In the genomic region with DNA sequence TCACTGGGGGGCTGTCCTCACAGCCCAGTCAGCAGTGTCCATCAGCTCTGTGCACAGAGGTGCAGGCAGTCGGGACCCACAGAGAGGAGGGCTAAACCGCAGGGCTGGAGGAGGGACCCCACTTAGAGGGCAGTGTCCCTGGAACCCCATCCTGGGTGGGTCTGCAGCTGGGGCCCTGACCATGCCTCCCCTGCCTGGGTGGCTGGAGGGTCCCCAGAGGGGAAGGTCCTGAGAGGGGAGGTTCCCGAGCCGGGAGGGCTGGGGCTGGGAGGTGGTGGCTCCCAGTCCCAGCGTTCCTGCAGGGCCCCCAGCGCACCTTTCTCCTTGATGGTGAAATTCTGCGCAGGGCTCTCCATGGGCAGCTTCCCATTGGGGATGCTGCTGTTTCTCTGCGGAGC, we compare ENCODE assay signal across 17 cellular contexts. TPM values are rescaled to one million over a fixed set of nuclear protein-coding genes. Genes with fewer than 3 reads are reported as not detected.
DNase-seq lines count a peak whose midpoint lies in the region; ATAC-seq, FAIRE-seq and TF ChIP-seq lines count a peak whose summit lies in the region.
"Had no signal": no experiment of that assay in that cellular context is flagged by ENCODE, and none has a peak within 500 bp of the region (broad histone marks: within the 10 kb centered on the region; RNA-seq: fewer than 3 reads in every experiment).

No MANE protein-coding gene starts in this region.

- CTCF ChIA-PET in activated CD8-positive, alpha-beta T cell treated with anti-CD3 and anti-CD28 coated beads, Interleukin-2, amount 10 ng/mL, durations not matched to agents 7 days and 5 days (lab: Charles Lee): no interaction called here

- H3K27ac ChIP-seq in heart left ventricle (no peak overlapping the region), aorta (ENCODE audit: low read depth in 1 of 2, low read length in 2 of 2) (no peak overlapping the region)
- H3K27ac ChIP-seq: breast epithelium, gastroesophageal sphincter, WERI-Rb-1 had no signal

- TF ChIP-seq POLR2A in heart left ventricle (IDR thresholded peaks at IDR 0.05): no peak

- no peaks in the 10 kb centered on the region for H3K9me3 Mint-ChIP-seq in activated CD8-positive, alpha-beta T cell treated with anti-CD3 and anti-CD28 coated beads, Interleukin-2, amount 10 ng/mL, durations not matched to agents 7 days and 5 days (ENCODE audit: insufficient read depth)
- no peaks in the 10 kb centered on the region for H3K9me3 Mint-ChIP-seq in mesothelial cell of epicardium

- H3K27ac Mint-ChIP-seq in activated CD8-positive, alpha-beta T cell treated with anti-CD3 and anti-CD28 coated beads, Interleukin-2, amount 10 ng/mL, durations not matched to agents 7 days and 5 days: no peak overlapping the region
- H3K27ac Mint-ChIP-seq in mesothelial cell of epicardium: no peak overlapping the region

- POLR2A ChIA-PET in activated CD8-positive, alpha-beta T cell treated with anti-CD3 and anti-CD28 coated beads, Interleukin-2, amount 10 ng/mL, durations not matched to agents 7 days and 5 days (lab: Charles Lee): no interaction called here

- H3K36me3 Mint-ChIP-seq in activated CD8-positive, alpha-beta T cell treated with anti-CD3 and anti-CD28 coated beads, Interleukin-2, amount 10 ng/mL, durations not matched to agents 7 days and 5 days (ENCODE audit: low read depth): peaks cover 9% of the 10 kb centered on the region
- H3K36me3 Mint-ChIP-seq in mesothelial cell of epicardium: no peaks in the 10 kb centered on the region

- ATAC-seq in heart left ventricle: no peak
- ATAC-seq in activated CD8-positive, alpha-beta T cell treated with anti-CD3 and anti-CD28 coated beads, Interleukin-2, amount 10 ng/mL, durations not matched to agents 7 days and 5 days: no peak
- ATAC-seq in aorta (ENCODE audit: low FRiP score): no peak
- no peak for ATAC-seq in HG02870 (IDR thresholded peaks at IDR 0.05; ENCODE audit: unreplicated experiment)
- ATAC-seq: gastroesophageal sphincter, GM12878 had no signal

- no peaks in the 10 kb centered on the region for H3K9me3 ChIP-seq in heart left ventricle
- no peaks in the 10 kb centered on the region for H3K9me3 ChIP-seq in aorta (ENCODE audit: control insufficient read depth, low read length)
- H3K9me3 ChIP-seq: breast epithelium, gastroesophageal sphincter had no signal

- intact Hi-C loops in heart left ventricle (cut with DNase I) (loop anchor here in 1 of 10 donors (10.0 kb wide), 2 partner anchors 139 to 429 kb away; a partner anchor contains a TSS), cardiac septum (cut with DNase I) (loop anchor here (10.0 kb wide), 1 partner anchor 409 kb away; no protein-coding TSS in a partner anchor), aorta (cut with DNase I) (loop anchor here in 1 of 2 donors (10.0 kb wide), 1 partner anchor 139 kb away; a partner anchor contains a TSS)

- peak overlapping the region; percentile 36 for H3K4me3 Mint-ChIP-seq in activated CD8-positive, alpha-beta T cell treated with anti-CD3 and anti-CD28 coated beads, Interleukin-2, amount 10 ng/mL, durations not matched to agents 7 days and 5 days
- H3K4me3 Mint-ChIP-seq in mesothelial cell of epicardium: peak overlapping the region; percentile 36

- H3K36me3 ChIP-seq in heart left ventricle (peaks cover 0 to 6% (median 0%) of the 10 kb centered on the region in 9 donors), aorta (ENCODE audit: control insufficient read depth in 1 of 2, insufficient read depth in 2 of 2, low read length in 1 of 2) (no peaks in the 10 kb centered on the region)
- H3K36me3 ChIP-seq: breast epithelium had no signal

- H3K27me3 Mint-ChIP-seq in activated CD8-positive, alpha-beta T cell treated with anti-CD3 and anti-CD28 coated beads, Interleukin-2, amount 10 ng/mL, durations not matched to agents 7 days and 5 days (ENCODE audit: low read depth): peaks cover 5% of the 10 kb centered on the region
- H3K27me3 Mint-ChIP-seq in mesothelial cell of epicardium (ENCODE audit: low read depth): peaks cover 43% of the 10 kb centered on the region

- no peak overlapping the region for H3K4me3 ChIP-seq in heart left ventricle
- H3K4me3 ChIP-seq in aorta (ENCODE audit: low read length in 2 of 2): no peak overlapping the region
- H3K4me3 ChIP-seq: GM12878 had no signal

- H3K4me1 ChIP-seq in heart left ventricle (peaks cover 3 to 40% (median 18%) of the 10 kb centered on the region in 12 donors), aorta (ENCODE audit: control insufficient read depth in 1 of 2, insufficient read depth in 2 of 2, low read length in 2 of 2) (no peaks in the 10 kb centered on the region)

- 54 to 64% (median 64%) methylated on average over 5 to 8 of the region's 8 CpGs; no CpG with 5 or more reads in 1 of the 4 donors for WGBS in heart left ventricle, 4 donors
- 69 to 79% methylated on average over 8 of the region's 8 CpGs for WGBS in aorta, 2 donors

- FAIRE-seq in urothelium cell line (lab: Jason Lieb, UNC): no peak
- FAIRE-seq: GM12878 had no signal

- no peak for TF ChIP-seq CTCF in heart left ventricle (IDR thresholded peaks at IDR 0.05)
- TF ChIP-seq CTCF in mesothelial cell of epicardium (IDR thresholded peaks at IDR 0.05; ENCODE audit: unreplicated experiment): no peak

- DNase-seq in heart left ventricle: peak in 3 of 5 donors; percentile 9 to 59 (median 15)
- no peak for DNase-seq in cardiac septum (ENCODE audit: low spot score)
- no peak for DNase-seq in activated CD8-positive, alpha-beta T cell treated with anti-CD3 and anti-CD28 coated beads, Interleukin-2, amount 10 ng/mL, durations not matched to agents 7 days and 5 days
- DNase-seq in mesothelial cell of epicardium (ENCODE audit: low spot score in 2 of 2, unreplicated experiment in 2 of 2): no peak
- DNase-seq in aorta: peak; percentile 37 to 68
- DNase-seq in pons (ENCODE audit: low spot score): no peak
- no peak for DNase-seq in urothelium cell line (ENCODE audit: low spot score)
- DNase-seq: activated T-cell treated with anti-CD3 and anti-CD28 coated beads, Interleukin-2, amount 50 U/mL, for 48 hours; Kasumi-1; kidney glomerular epithelial cell; NCI-H2107; trophoblast cell had no signal

- H3K4me1 Mint-ChIP-seq in activated CD8-positive, alpha-beta T cell treated with anti-CD3 and anti-CD28 coated beads, Interleukin-2, amount 10 ng/mL, durations not matched to agents 7 days and 5 days (ENCODE audit: low read depth): peaks cover 18% of the 10 kb centered on the region
- peaks cover 16% of the 10 kb centered on the region for H3K4me1 Mint-ChIP-seq in mesothelial cell of epicardium

- H3K27me3 ChIP-seq in heart left ventricle: peaks cover 11 to 61% (median 45%) of the 10 kb centered on the region in 9 donors
- no peaks in the 10 kb centered on the region for H3K27me3 ChIP-seq in aorta (ENCODE audit: control insufficient read depth in 1 of 2, insufficient read depth in 2 of 2, low read length in 1 of 2)

RNA-seq across cellular contexts. Expression of a gene that starts 32.7 kb away (rescaled TPM):
- total RNA-seq in heart left ventricle: 10 to 100 TPM; 33.6 to 45.5 (median 42.8) TPM
- 10 to 100 TPM; 20.6 to 45.4 TPM for polyA plus RNA-seq in heart left ventricle
- total RNA-seq in cardiac septum: 42.9 TPM
- total RNA-seq in activated CD8-positive, alpha-beta T cell treated with anti-CD3 and anti-CD28 coated beads, Interleukin-2, amount 10 ng/mL, durations not matched to agents 7 days and 5 days: 10 to 100 TPM; 62.2 to 62.3 TPM
- total RNA-seq in mesothelial cell of epicardium: 70.4 to 73.5 TPM (median 71.2 TPM) in 3 replicates
- 10 to 100 TPM; 54.6 to 65.2 TPM for total RNA-seq in aorta
- 10 to 100 TPM; 31.3 to 88.9 TPM for polyA plus RNA-seq in aorta

RNA-seq across cellular contexts. Expression of a gene that starts 48.5 kb away (rescaled TPM):
- total RNA-seq in heart left ventricle (1 to 10 TPM in 6 of 9 donors, under 1 TPM in 3; 0.65 to 3.8 (median 1.1) TPM), cardiac septum (1.0 TPM), mesothelial cell of epicardium (1.9 to 2.4 TPM (median 2.3 TPM) in 3 replicates), aorta (under 1 TPM; 0.93 to 0.97 TPM)
- polyA plus RNA-seq in heart left ventricle (under 1 TPM; 0.50 to 0.82 TPM), aorta (1 to 10 TPM in 1 of 2 donors, under 1 TPM in 1; 0.59 to 4.3 TPM)
- total RNA-seq in activated CD8-positive, alpha-beta T cell treated with anti-CD3 and anti-CD28 coated beads, Interleukin-2, amount 10 ng/mL, durations not matched to agents 7 days and 5 days: 1 to 10 TPM; 1.6 to 1.9 TPM

Comparison
In these comparisons a context has a peak if more than half of its experiments do, and no peak if none do; other contexts are left out.
1. DNase-seq: peak in heart left ventricle (3 of 5) and aorta (2 of 2); none in cardiac septum (single experiment), activated CD8-positive, alpha-beta T cell treated with anti-CD3 and anti-CD28 coated beads, Interleukin-2, amount 10 ng/mL, durations not matched to agents 7 days and 5 days (single experiment), mesothelial cell of epicardium (0 of 2), pons (single experiment) and urothelium cell line (single experiment).